8 cellular contexts compared by ENCODE assay signal in the genomic region with DNA sequence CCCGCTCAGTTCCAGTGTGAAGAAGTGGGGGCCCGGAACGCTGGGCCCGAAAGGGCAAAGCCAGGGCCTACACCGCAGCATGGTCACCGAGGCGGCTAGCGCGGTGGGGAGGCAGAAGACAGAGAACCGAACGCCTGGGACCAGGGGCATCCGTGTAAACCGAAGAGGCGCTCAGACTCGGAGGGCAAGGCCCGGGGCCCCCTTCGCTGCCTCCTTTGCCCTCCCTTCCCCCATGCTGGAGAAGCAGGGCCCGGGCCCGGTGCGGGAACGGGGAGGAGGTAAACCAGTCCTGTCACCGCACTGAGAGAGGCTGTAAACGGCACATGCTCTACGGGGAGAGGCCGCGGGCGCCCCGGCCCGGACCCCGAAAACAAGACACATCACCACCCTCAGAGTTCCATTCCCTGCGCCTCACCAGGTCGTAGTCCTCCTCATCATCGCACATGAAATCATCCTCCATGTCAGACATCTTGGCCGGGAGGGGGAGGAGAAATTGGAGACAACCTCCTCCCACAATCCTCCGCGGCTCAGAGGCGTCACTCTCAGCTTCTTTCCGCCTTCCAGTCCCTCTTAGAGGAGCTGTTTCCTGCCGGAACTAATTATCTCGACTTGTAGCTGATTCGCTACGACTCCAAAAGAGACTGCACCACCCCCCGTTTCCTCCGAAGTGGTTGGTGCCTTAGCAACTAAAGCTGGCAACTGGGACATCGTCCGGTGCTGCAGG.
A peak's percentile ranks its signal among the peaks of the same experiment; 100 is the strongest.
DNase-seq lines count a peak whose midpoint lies in the region; ATAC-seq lines count a peak whose summit lies in the region.

A gene (minus strand): TSS at position 490 of the 724 bp plus-strand sequence. CDS start 21 bp downstream, at position 469.

- DNase-seq in NCI-H69 (lab: John Stamatoyannopoulos, UW) (peak; percentile 99), dedifferentiated amniotic fluid mesenchymal stem cell (ENCODE audit: extremely low spot score) (peak; percentile 100), left kidney (ENCODE audit: low read depth, low spot score) (peak; percentile 99)
- peak; percentile 89 for DNase-seq in activated CD4-positive, alpha-beta T cell treated with anti-CD3 and anti-CD28 coated beads, Interleukin-2, amount 50 U/mL, for 1 hour
- DNase-seq in stimulated activated CD4-positive, alpha-beta T cell treated with anti-CD3 and anti-CD28 coated beads, Interleukin-2, amount 100 ng/mL, for 24 hours = peak; percentile 88 to 92

- H3K27me3 ChIP-seq in BLaER1 = no peaks in the 10 kb centered on the region

- peak within 1 kb of the TSS; percentile 98 for H3K9ac ChIP-seq in BLaER1

- no peaks in the 10 kb centered on the region for H3K9me3 ChIP-seq in BLaER1

- H3K4me2 ChIP-seq in BLaER1 = peak within 1 kb of the TSS; percentile 86

- peak within 1 kb of the TSS; percentile 94 for H3K27ac ChIP-seq in BLaER1

- H3K4me3 ChIP-seq in BLaER1 = peak within 1 kb of the TSS; percentile 97

- ATAC-seq in GM19328 (IDR thresholded peaks at IDR 0.05; ENCODE audit: unreplicated experiment) = peak; percentile 94
- peak; percentile 86 for ATAC-seq in HG03520 (IDR thresholded peaks at IDR 0.05; ENCODE audit: unreplicated experiment)

- peaks cover 9% of the 10 kb centered on the region; the same call in 1 of the 2 replicates for H3K36me3 ChIP-seq in BLaER1

- peaks cover 40% of the 10 kb centered on the region for H3K4me1 ChIP-seq in BLaER1

- H4K20me1 ChIP-seq in BLaER1 = peaks cover 50% of the 10 kb centered on the region

Comparison
In these comparisons a context has a peak if more than half of its experiments do, and no peak if none do; other contexts are left out.
1. Peak in every context shown above with its lines: DNase-seq, ATAC-seq, H3K4me3 ChIP-seq and H3K27ac ChIP-seq.